Comparison of ENCODE assay signal across 8 cellular contexts in genomic region chr10:31926765-31927596, GRCh38. TPM values are rescaled to one million over a fixed set of nuclear protein-coding genes. Genes with fewer than 3 reads are reported as not detected.
DNase-seq lines count a peak whose midpoint lies in the region; ATAC-seq and TF ChIP-seq lines count a peak whose summit lies in the region.

No MANE protein-coding gene starts in this region.

- H3K4me1 Mint-ChIP-seq in H9: peaks cover 25 to 28% of the 10 kb centered on the region in 2 experiments

- H2BK20ac ChIP-seq in H9 (ENCODE audit: low read depth, low read length, poor library complexity, severe bottlenecking): no peak overlapping the region

- H2BK15ac ChIP-seq in H9 (ENCODE audit: low read depth, low read length): no peak overlapping the region

- peaks cover 7% of the 10 kb centered on the region for H3K79me1 ChIP-seq in H9 (ENCODE audit: insufficient read depth, low read depth, low read length, poor library complexity, severe bottlenecking)

- H3K4me3 ChIP-seq in AG04449 (ENCODE audit: low read depth, low read length) (peak overlapping the region; percentile 75), adrenal gland (peak overlapping the region in 3 of 4 donors; percentile 61 to 91 (median 63)), liver (ENCODE audit: low read depth in 1 of 3, low read length in 3 of 3) (peak overlapping the region; percentile 82 to 99 (median 97)), transverse colon (peak overlapping the region; percentile 78 to 99 (median 94))

- no peak overlapping the region for H2BK5ac ChIP-seq in H9 (ENCODE audit: insufficient read length, low read length)

- intact Hi-C loops in adrenal gland (cut with DNase I): loop anchor here in 1 of 2 donors (10.0 kb wide), 1 partner anchor 52 kb away; no protein-coding TSS in a partner anchor
- intact Hi-C loops in transverse colon (cut with DNase I; ENCODE audit: low total_unique reads): no loop called here

- H2AFZ ChIP-seq in H9 (ENCODE audit: low read length): no peak overlapping the region

- H3K56ac ChIP-seq in H9 (ENCODE audit: insufficient read length, low read depth, low read length): no peak overlapping the region

- no peak overlapping the region for H4K5ac ChIP-seq in H9 (ENCODE audit: insufficient read length, low read depth, low read length)

- CTCF ChIA-PET in AG04449 (lab: Yijun Ruan, JAX): interaction anchor here (0.6 to 1.8 kb wide), 4 partner anchors 50 to 369 kb away, joined by 3 to 5 read pairs (median 4); no protein-coding TSS in a partner anchor

- POLR2A ChIA-PET in AG04449 (lab: Yijun Ruan, JAX): interaction anchor here (1.1 kb wide), 1 partner anchor 14 kb away, joined by 4 read pairs; no protein-coding TSS in a partner anchor

- H3K36me3 ChIP-seq in adrenal gland (replicated peaks in 1 of 2) (peaks cover 0 to 4% of the 10 kb centered on the region in 2 donors), liver (ENCODE audit: control insufficient read depth in 4 of 4, insufficient read depth in 3 of 4, low read depth in 1 of 4, low read length in 3 of 4) (no peaks in the 10 kb centered on the region), transverse colon (no peaks in the 10 kb centered on the region)

- peak overlapping the region; percentile 87 for H3K4me2 ChIP-seq in H9 (ENCODE audit: insufficient read depth, insufficient read length, low read length)

- no peak overlapping the region for H3T11ph ChIP-seq in H9 (ENCODE audit: low read length)

- H4K91ac ChIP-seq in H9 (ENCODE audit: insufficient read length, low read depth, low read length): no peak overlapping the region

- no peak overlapping the region for H3K18ac ChIP-seq in H9 (ENCODE audit: insufficient read length, low read depth, low read length)

- ATAC-seq in GM18498 (IDR thresholded peaks at IDR 0.05; ENCODE audit: unreplicated experiment) (no peak), GM18520 (IDR thresholded peaks at IDR 0.05; ENCODE audit: unreplicated experiment) (no peak), GM18517 (IDR thresholded peaks at IDR 0.05; ENCODE audit: unreplicated experiment) (no peak)

- TF ChIP-seq POLR2A in adrenal gland (IDR thresholded peaks at IDR 0.05): no peak
- no peak for TF ChIP-seq POLR2A in transverse colon (IDR thresholded peaks at IDR 0.05)

- WGBS in H9 (ENCODE audit: extremely low coverage, insufficient read length, low lambda C conversion rate): no CpG with 5 or more reads among the region's 22 CpGs
- 20 to 23% (median 22%) methylated on average over 21 to 22 of the region's 22 CpGs for WGBS in adrenal gland, 4 donors
- 23% methylated on average over 22 of the region's 22 CpGs for WGBS in liver
- WGBS in transverse colon (ENCODE audit: low coverage in 1 of 2), 2 donors: 16 to 25% methylated on average over 11 to 22 of the region's 22 CpGs

- no peak overlapping the region for H2BK120ac ChIP-seq in H9 (ENCODE audit: low read depth, low read length, poor library complexity, severe bottlenecking)

- H4K8ac ChIP-seq in H9 (replicated peaks; ENCODE audit: insufficient read length, low read depth, low read length): no peak overlapping the region

- no peaks in the 10 kb centered on the region for H4K20me1 ChIP-seq in H9 (ENCODE audit: control insufficient read depth, insufficient read depth, insufficient read length)

- H3K27me3 ChIP-seq in H9 (ENCODE audit: insufficient read depth, low read length) (no peaks in the 10 kb centered on the region), adrenal gland (no peaks in the 10 kb centered on the region), liver (ENCODE audit: control insufficient read depth in 4 of 4, insufficient read depth in 4 of 4, low read length in 3 of 4) (no peaks in the 10 kb centered on the region), transverse colon (no peaks in the 10 kb centered on the region)

- H3K4me3 Mint-ChIP-seq in H9: peak overlapping the region; percentile 86 to 96

- no peak for TF ChIP-seq EP300 in transverse colon (IDR thresholded peaks at IDR 0.05; ENCODE audit: low read depth)

- H3K79me2 ChIP-seq in H9 (ENCODE audit: insufficient read depth, low read length): peaks cover 38% of the 10 kb centered on the region; the same call in 1 of the 2 replicates

- no peak overlapping the region for H2AK5ac ChIP-seq in H9 (ENCODE audit: insufficient read length, low read length)

- in situ Hi-C loops in transverse colon (cut with MboI; ENCODE audit: low pct_ligation_motif_present in 1 of 4, low pct_unique_long_range_greater_than_20kb in 1 of 4, low sequenced_read_pairs in 3 of 4): no loop called here

- H3K9me3 Mint-ChIP-seq in H9: peaks cover 4 to 8% of the 10 kb centered on the region in 2 experiments; a peak in 4 of 5 replicates

- H3K27me3 Mint-ChIP-seq in H9 (ENCODE audit: low read depth): no peaks in the 10 kb centered on the region

- H3K9me3 ChIP-seq in H9 (ENCODE audit: control insufficient read depth, low read depth, low read length) (no peaks in the 10 kb centered on the region), adrenal gland (replicated peaks in 1 of 3) (no peaks in the 10 kb centered on the region), liver (ENCODE audit: control insufficient read depth in 4 of 4, low read length in 3 of 4) (no peaks in the 10 kb centered on the region), transverse colon (no peaks in the 10 kb centered on the region)

- H2BK12ac ChIP-seq in H9 (ENCODE audit: insufficient read length, low read depth, low read length): no peak overlapping the region

- no peak overlapping the region for H3K14ac ChIP-seq in H9 (ENCODE audit: insufficient read depth, low read length)

- H3K27ac Mint-ChIP-seq in H9: peak overlapping the region in 2 of 3 experiments; percentile 82 to 89; a peak in 3 of 7 replicates

- H3K27ac ChIP-seq in H9 (ENCODE audit: insufficient read length, low read depth, low read length): no peak overlapping the region
- peak overlapping the region; percentile 8 to 96 (median 94) for H3K27ac ChIP-seq in adrenal gland
- H3K27ac ChIP-seq in liver (ENCODE audit: low read depth in 1 of 2, low read length in 2 of 2): peak overlapping the region; percentile 96 to 99
- peak overlapping the region; percentile 96 to 98 (median 98) for H3K27ac ChIP-seq in transverse colon

- no peak overlapping the region for H3K23ac ChIP-seq in H9 (ENCODE audit: insufficient read length, low read depth, low read length)

- no peak overlapping the region for H3K4ac ChIP-seq in H9 (ENCODE audit: low read depth, low read length)

- H3K9ac ChIP-seq in H9 (ENCODE audit: extremely low read depth, insufficient read length, low read length): peak overlapping the region; percentile 56
- peak overlapping the region in 1 of 2 donors; percentile 67 for H3K9ac ChIP-seq in liver (ENCODE audit: low read depth in 1 of 2, low read length in 2 of 2)

- DNase-seq in AG04449 (ENCODE audit: low read depth, low spot score) (no peak), H9 (no peak), adrenal gland (no peak), transverse colon (no peak)

- H3K4me1 ChIP-seq in H9 (ENCODE audit: insufficient read depth, low read length) (0 out of 2 replicates have a peak, but pooled peaks cover 3% of the 10 kb centered on the region), adrenal gland (replicated peaks in 1 of 2) (peaks cover 8 to 38% of the 10 kb centered on the region in 2 donors), liver (ENCODE audit: control insufficient read depth in 4 of 4, insufficient read depth in 4 of 4, low read length in 3 of 4) (peaks cover 4 to 38% (median 27%) of the 10 kb centered on the region in 4 donors), transverse colon (peaks cover 8 to 39% (median 24%) of the 10 kb centered on the region in 4 donors)

- H3K23me2 ChIP-seq in H9 (ENCODE audit: insufficient read length, low read depth, low read length, poor library complexity, severe bottlenecking): peaks cover 10% of the 10 kb centered on the region

- TF ChIP-seq RAD21 in liver (IDR thresholded peaks at IDR 0.05): no peak

- peaks cover 7 to 16% (median 15%) of the 10 kb centered on the region in 3 experiments; a peak in 6 of 7 replicates for H3K36me3 Mint-ChIP-seq in H9 (ENCODE audit: insufficient read depth in 1 of 3, low read depth in 3 of 3)

- TF ChIP-seq CTCF in AG04449 (IDR thresholded peaks at IDR 0.05; ENCODE audit: insufficient read depth, low read length, missing control alignments) (no peak), H9 (conservative IDR thresholded peaks at IDR 0.05) (no peak), adrenal gland (IDR thresholded peaks at IDR 0.05) (no peak), liver (IDR thresholded peaks at IDR 0.05; ENCODE audit: low read depth, low read length, missing input control) (no peak), transverse colon (IDR thresholded peaks at IDR 0.05) (no peak)

TF ChIP-seq in liver, 16 proteins besides CTCF, POLR2A, EP300 and RAD21 (continues in another document):
- no peak for TF ChIP-seq ATF3 (IDR thresholded peaks at IDR 0.05)
- TF ChIP-seq RXRA (IDR thresholded peaks at IDR 0.05): no peak
- TF ChIP-seq YY1 (IDR thresholded peaks at IDR 0.05): no peak
- no peak for TF ChIP-seq SP1 (IDR thresholded peaks at IDR 0.05)
- no peak for TF ChIP-seq EGR1 (IDR thresholded peaks at IDR 0.05; ENCODE audit: low read depth in 2 of 2)
- no peak for TF ChIP-seq TAF1 (conservative IDR thresholded peaks at IDR 0.05)
- TF ChIP-seq HNF4A (conservative IDR thresholded peaks at IDR 0.05): no peak
- no peak for TF ChIP-seq NR2F2 (IDR thresholded peaks at IDR 0.05)
- no peak for TF ChIP-seq FOXA2 (IDR thresholded peaks at IDR 0.05)

RNA-seq across cellular contexts. Expression of gene ARHGAP12, which starts 1.6 kb away (rescaled TPM):
- total RNA-seq in H9 (2021) (34.3 and 35.9 TPM in 2 replicates), adrenal gland (10 to 100 TPM; 26.7 to 47.1 (median 31.0) TPM), liver (10 to 100 TPM; 15.2 to 29.1 TPM), transverse colon (10 to 100 TPM; 19.9 to 60.5 (median 46.1) TPM)
- polyA plus RNA-seq in adrenal gland (10 to 100 TPM; 33.4 to 45.7 (median 43.3) TPM), liver (1 to 10 TPM; 7.0 to 9.3 TPM)
